In the genomic region with DNA sequence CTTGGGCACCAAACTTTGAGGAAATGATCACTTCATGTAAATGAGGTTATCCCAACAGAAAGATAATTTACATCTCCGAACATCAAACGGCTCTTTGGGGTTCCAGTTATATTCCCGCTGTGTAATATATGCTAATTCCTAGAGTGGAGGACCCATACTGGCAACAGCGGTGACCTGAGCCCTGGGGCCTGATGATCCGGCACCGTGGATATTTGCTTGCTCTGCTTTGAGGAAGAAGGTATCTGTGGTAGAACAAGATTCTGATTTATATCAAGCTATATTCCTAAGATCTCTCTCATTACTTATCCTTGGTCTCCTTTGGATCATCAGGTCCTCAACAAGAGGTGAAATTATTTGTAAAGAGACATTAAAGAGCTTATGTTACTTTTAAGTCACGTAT, we compare ENCODE assay signal across 18 cellular contexts. TPM values are rescaled to one million over a fixed set of nuclear protein-coding genes. Genes with fewer than 3 reads are reported as not detected.
DNase-seq lines count a peak whose midpoint lies in the region; ATAC-seq and TF ChIP-seq lines count a peak whose summit lies in the region.
"Had no signal": no experiment of that assay in that cellular context is flagged by ENCODE, and none has a peak within 500 bp of the region (broad histone marks: within the 10 kb centered on the region; RNA-seq: fewer than 3 reads in every experiment).

No MANE protein-coding gene starts in this region.

- H3K27ac Mint-ChIP-seq in activated CD8-positive, alpha-beta memory T cell treated with anti-CD3 and anti-CD28 coated beads, Interleukin-2, amount 10 ng/mL, durations not matched to agents 7 days and 5 days, result peak overlapping the region; percentile 68
- peak overlapping the region; percentile 47 for H3K27ac Mint-ChIP-seq in activated CD4-positive, alpha-beta memory T cell treated with anti-CD3 and anti-CD28 coated beads for 36 hours
- H3K27ac Mint-ChIP-seq in stimulated activated effector memory CD8-positive, alpha-beta T cell treated with anti-CD3 and anti-CD28 coated beads, Interleukin-12 subunit alpha, Interleukin-12 subunit beta, amount 100 ng/mL, for 72 hours, result peak overlapping the region; percentile 66

- peak overlapping the region; percentile 28 for H3K4me3 ChIP-seq in GM12865 (ENCODE audit: low read depth, low read length)

- CTCF ChIA-PET in activated CD8-positive, alpha-beta memory T cell treated with anti-CD3 and anti-CD28 coated beads, Interleukin-2, amount 10 ng/mL, durations not matched to agents 7 days and 5 days (lab: Charles Lee), result interaction anchor here (1.2 to 1.7 kb wide), 3 partner anchors 9 to 42 kb away, joined by 4 to 7 read pairs (median 6); no protein-coding TSS in a partner anchor
- CTCF ChIA-PET in activated CD4-positive, alpha-beta memory T cell treated with anti-CD3 and anti-CD28 coated beads for 36 hours (lab: Charles Lee), result interaction anchor here (1.0 to 1.6 kb wide), 4 partner anchors 10 to 94 kb away, joined by 3 to 5 read pairs (median 3); no protein-coding TSS in a partner anchor

- H3K9me3 Mint-ChIP-seq in activated CD8-positive, alpha-beta memory T cell treated with anti-CD3 and anti-CD28 coated beads, Interleukin-2, amount 10 ng/mL, durations not matched to agents 7 days and 5 days (ENCODE audit: low read depth), result peaks cover 4% of the 10 kb centered on the region
- no peaks in the 10 kb centered on the region for H3K9me3 Mint-ChIP-seq in activated CD4-positive, alpha-beta memory T cell treated with anti-CD3 and anti-CD28 coated beads for 36 hours
- peaks cover 2% of the 10 kb centered on the region for H3K9me3 Mint-ChIP-seq in stimulated activated effector memory CD8-positive, alpha-beta T cell treated with anti-CD3 and anti-CD28 coated beads, Interleukin-12 subunit alpha, Interleukin-12 subunit beta, amount 100 ng/mL, for 72 hours

- intact Hi-C loops in activated CD4-positive, alpha-beta memory T cell treated with anti-CD3 and anti-CD28 coated beads for 36 hours (cut with micrococcal nuclease), result no loop called here

- POLR2A ChIA-PET in activated CD4-positive, alpha-beta memory T cell treated with anti-CD3 and anti-CD28 coated beads for 36 hours (lab: Charles Lee), result interaction anchor here (0.9 to 1.4 kb wide), 5 partner anchors 10 to 63 kb away, joined by 3 to 6 read pairs (median 3); no protein-coding TSS in a partner anchor

- H3K4me3 Mint-ChIP-seq in activated CD8-positive, alpha-beta memory T cell treated with anti-CD3 and anti-CD28 coated beads, Interleukin-2, amount 10 ng/mL, durations not matched to agents 7 days and 5 days, result peak overlapping the region; percentile 51
- H3K4me3 Mint-ChIP-seq in activated CD4-positive, alpha-beta memory T cell treated with anti-CD3 and anti-CD28 coated beads for 36 hours, result no peak overlapping the region
- H3K4me3 Mint-ChIP-seq in stimulated activated effector memory CD8-positive, alpha-beta T cell treated with anti-CD3 and anti-CD28 coated beads, Interleukin-12 subunit alpha, Interleukin-12 subunit beta, amount 100 ng/mL, for 72 hours, result peak overlapping the region; percentile 60

- peaks cover 6% of the 10 kb centered on the region for H3K36me3 Mint-ChIP-seq in activated CD8-positive, alpha-beta memory T cell treated with anti-CD3 and anti-CD28 coated beads, Interleukin-2, amount 10 ng/mL, durations not matched to agents 7 days and 5 days
- no peaks in the 10 kb centered on the region for H3K36me3 Mint-ChIP-seq in activated CD4-positive, alpha-beta memory T cell treated with anti-CD3 and anti-CD28 coated beads for 36 hours
- no peaks in the 10 kb centered on the region for H3K36me3 Mint-ChIP-seq in stimulated activated effector memory CD8-positive, alpha-beta T cell treated with anti-CD3 and anti-CD28 coated beads, Interleukin-12 subunit alpha, Interleukin-12 subunit beta, amount 100 ng/mL, for 72 hours

- no peaks in the 10 kb centered on the region for H3K27me3 Mint-ChIP-seq in activated CD8-positive, alpha-beta memory T cell treated with anti-CD3 and anti-CD28 coated beads, Interleukin-2, amount 10 ng/mL, durations not matched to agents 7 days and 5 days
- no peaks in the 10 kb centered on the region for H3K27me3 Mint-ChIP-seq in activated CD4-positive, alpha-beta memory T cell treated with anti-CD3 and anti-CD28 coated beads for 36 hours
- H3K27me3 Mint-ChIP-seq: IgD-negative memory B cell had no signal

- TF ChIP-seq CTCF in GM12865 (IDR thresholded peaks at IDR 0.05; ENCODE audit: insufficient read depth, low read depth, low read length, missing control alignments), result no peak

- ATAC-seq in activated CD8-positive, alpha-beta memory T cell treated with anti-CD3 and anti-CD28 coated beads, Interleukin-2, amount 10 ng/mL, durations not matched to agents 7 days and 5 days, result peak; percentile 32
- peak; percentile 17 for ATAC-seq in stimulated activated effector memory CD8-positive, alpha-beta T cell treated with anti-CD3 and anti-CD28 coated beads, Interleukin-12 subunit alpha, Interleukin-12 subunit beta, amount 100 ng/mL, for 72 hours

- H3K4me1 Mint-ChIP-seq in activated CD8-positive, alpha-beta memory T cell treated with anti-CD3 and anti-CD28 coated beads, Interleukin-2, amount 10 ng/mL, durations not matched to agents 7 days and 5 days, result peaks cover 24% of the 10 kb centered on the region
- H3K4me1 Mint-ChIP-seq in activated CD4-positive, alpha-beta memory T cell treated with anti-CD3 and anti-CD28 coated beads for 36 hours (ENCODE audit: low read depth), result peaks cover 29% of the 10 kb centered on the region
- H3K4me1 Mint-ChIP-seq in stimulated activated effector memory CD8-positive, alpha-beta T cell treated with anti-CD3 and anti-CD28 coated beads, Interleukin-12 subunit alpha, Interleukin-12 subunit beta, amount 100 ng/mL, for 72 hours, result peaks cover 34% of the 10 kb centered on the region

- no peak for DNase-seq in activated CD8-positive, alpha-beta memory T cell treated with anti-CD3 and anti-CD28 coated beads, Interleukin-2, amount 10 ng/mL, durations not matched to agents 7 days and 5 days
- DNase-seq in activated CD8-positive, alpha-beta memory T cell treated with anti-CD3 and anti-CD28 coated beads, Interleukin-2, amount 50 U/mL, for 4 hours, result no peak
- DNase-seq in GM12865 (ENCODE audit: low read depth) (no peak), erythroblast (lab: John Stamatoyannopoulos, UW) (no peak), DMS79 treated with DMSO at 0.1 percent for 48 hours (lab: John Stamatoyannopoulos, UW) (no peak)
- DNase-seq in activated CD4-positive, alpha-beta memory T cell treated with anti-CD3 and anti-CD28 coated beads for 36 hours, result no peak
- no peak for DNase-seq in stimulated activated effector memory CD8-positive, alpha-beta T cell treated with anti-CD3 and anti-CD28 coated beads, Interleukin-12 subunit alpha, Interleukin-12 subunit beta, amount 100 ng/mL, for 72 hours (ENCODE audit: low spot score in 2 of 2)
- DNase-seq: NCI-H1048; NCI-H1417; NCI-H1694; NCI-H2029 treated with DMSO at 0.1 percent for 48 hours; NCI-H446 treated with DMSO at 0.1 percent for 48 hours; NCI-H526; NCI-H82; NK-92 treated with Interleukin-12 subunit alpha and Interleukin-12 subunit beta, amount 100 ng/mL, for 24 hours; Right ventricle myocardium superior; RPMI8226 had no signal

- no peak for TF ChIP-seq POLR2A in erythroblast (IDR thresholded peaks at IDR 0.05; ENCODE audit: low read length)

RNA-seq across cellular contexts. Expression of a gene that starts 56.9 kb away (rescaled TPM):
- total RNA-seq in activated CD8-positive, alpha-beta memory T cell treated with anti-CD3 and anti-CD28 coated beads, Interleukin-2, amount 10 ng/mL, durations not matched to agents 7 days and 5 days, result 10 to 100 TPM; 43.5 to 44.8 TPM
- 10 to 100 TPM; 71.7 to 73.6 TPM for total RNA-seq in activated CD4-positive, alpha-beta memory T cell treated with anti-CD3 and anti-CD28 coated beads for 36 hours
